1 cellular context compared by ENCODE assay signal in the genomic region with DNA sequence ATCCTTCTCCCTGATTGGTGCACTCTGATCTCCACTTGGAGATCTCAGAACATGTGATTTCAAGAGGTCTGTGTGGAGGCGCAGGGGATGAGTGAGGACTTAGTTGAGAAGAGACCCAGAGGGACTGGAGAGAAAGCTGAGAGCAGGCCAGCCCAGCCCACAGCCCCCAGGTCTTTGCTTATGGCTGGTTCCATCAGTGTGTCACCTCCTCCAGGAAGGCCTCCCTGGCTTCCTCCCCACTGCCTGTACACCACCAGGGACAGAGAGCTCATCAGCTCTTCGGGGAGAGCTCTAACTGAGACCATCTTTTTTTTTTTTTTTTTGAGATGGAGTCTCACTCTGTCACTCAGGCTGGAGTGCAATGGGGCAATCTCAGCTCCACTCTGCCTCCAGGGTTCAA.
TF ChIP-seq lines count a peak whose summit lies in the region.

No MANE protein-coding gene starts in this region.

TF ChIP-seq in IMR-90, 13 proteins besides CTCF, POLR2A, EP300 and RAD21:
- TF ChIP-seq RFX5 (IDR thresholded peaks at IDR 0.05; ENCODE audit: low read depth, low read length) = no peak
- no peak for TF ChIP-seq MAFK (IDR thresholded peaks at IDR 0.05; ENCODE audit: low read depth, low read length)
TF ChIP-seq in IMR-90: peak in this region for 0.
